ENCODE assay signal across 8 cellular contexts in the genomic region with DNA sequence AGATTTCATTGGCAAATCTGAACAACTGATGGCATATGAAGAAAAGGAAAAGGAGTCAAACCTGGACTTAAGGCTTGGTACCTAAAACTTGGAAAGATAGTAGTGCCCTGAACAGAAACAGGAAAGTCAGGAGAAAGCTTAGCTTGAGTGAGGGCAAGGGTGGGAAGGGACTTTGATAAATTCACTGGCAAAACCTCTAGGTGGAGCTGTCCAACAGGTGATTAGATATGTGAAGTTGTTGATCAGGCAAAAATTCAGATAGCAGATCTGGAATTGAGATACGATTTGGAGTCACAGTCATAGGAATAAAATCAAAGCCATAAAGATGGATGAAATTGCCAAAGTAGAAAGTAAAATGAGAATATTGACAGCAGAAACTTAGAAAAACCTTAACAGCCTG. TPM values are rescaled to one million over a fixed set of nuclear protein-coding genes. Genes with fewer than 3 reads are reported as not detected.
DNase-seq lines count a peak whose midpoint lies in the region; ATAC-seq and TF ChIP-seq lines count a peak whose summit lies in the region.

No MANE protein-coding gene starts in this region.

- H3K4me3 Mint-ChIP-seq in activated T-cell treated with anti-CD3 and anti-CD28 coated beads, Interleukin-2, amount 50 U/mL, for 72 hours = no peak overlapping the region

- TF ChIP-seq POLR2A in spleen (IDR thresholded peaks at IDR 0.05) = no peak

- WGBS in spleen, 5 donors = 9 to 30% (median 12%) methylated on average over 1 of the region's 1 CpG

- ATAC-seq in activated T-cell treated with anti-CD3 and anti-CD28 coated beads, Interleukin-2, amount 50 U/mL, for 72 hours (replicated peaks in 1 of 2) = peak; percentile 62 to 64
- ATAC-seq in left cardiac atrium (peak; percentile 49 to 71), HG03025 (IDR thresholded peaks at IDR 0.05; ENCODE audit: low FRiP score, unreplicated experiment) (no peak)

- H3K27ac Mint-ChIP-seq in activated T-cell treated with anti-CD3 and anti-CD28 coated beads, Interleukin-2, amount 50 U/mL, for 72 hours = no peak overlapping the region

- peak; percentile 78 for TF ChIP-seq CTCF in 22Rv1 (IDR thresholded peaks at IDR 0.05)
- TF ChIP-seq CTCF in spleen (IDR thresholded peaks at IDR 0.05 in 8 of 11, conservative IDR thresholded peaks at IDR 0.05 in 3 of 11) = peak; percentile 58 to 87 (median 79)

- H3K27ac ChIP-seq in 22Rv1 (no peak overlapping the region), spleen (no peak overlapping the region)

- peaks cover 0 to 4% of the 10 kb centered on the region in 2 donors for H3K36me3 Mint-ChIP-seq in activated T-cell treated with anti-CD3 and anti-CD28 coated beads, Interleukin-2, amount 50 U/mL, for 72 hours (ENCODE audit: insufficient read depth in 2 of 2)

- H3K36me3 ChIP-seq in spleen = no peaks in the 10 kb centered on the region

- no peaks in the 10 kb centered on the region for H3K4me1 Mint-ChIP-seq in activated T-cell treated with anti-CD3 and anti-CD28 coated beads, Interleukin-2, amount 50 U/mL, for 72 hours (ENCODE audit: low read depth)

- H3K4me1 ChIP-seq in spleen = peaks cover 0 to 5% (median 0%) of the 10 kb centered on the region in 6 donors

- peaks cover 0 to 2% of the 10 kb centered on the region in 2 donors for H3K9me3 Mint-ChIP-seq in activated T-cell treated with anti-CD3 and anti-CD28 coated beads, Interleukin-2, amount 50 U/mL, for 72 hours

- H3K27me3 Mint-ChIP-seq in activated T-cell treated with anti-CD3 and anti-CD28 coated beads, Interleukin-2, amount 50 U/mL, for 72 hours (ENCODE audit: low read depth) = peaks cover 42% of the 10 kb centered on the region

- H3K4me3 ChIP-seq in spleen = no peak overlapping the region

- peak; percentile 71 for DNase-seq in DMS53 (lab: John Stamatoyannopoulos, UW)
- peak; percentile 47 for DNase-seq in HCEC 1CT
- peak; percentile 39 for DNase-seq in NCI-H2171 (lab: John Stamatoyannopoulos, UW)
- peak; percentile 43 to 53 for DNase-seq in activated T-cell treated with anti-CD3 and anti-CD28 coated beads, Interleukin-2, amount 50 U/mL, for 72 hours
- no peak for DNase-seq in left cardiac atrium
- no peak for DNase-seq in spleen

- H3K9me3 ChIP-seq in spleen = no peaks in the 10 kb centered on the region

- intact Hi-C loops in left cardiac atrium (cut with DNase I) (loop anchor here (2.0 to 5.0 kb wide), 2 partner anchors 98 kb away; no protein-coding TSS in a partner anchor), spleen (cut with DNase I; ENCODE audit: low total_unique reads) (loop anchor here (10.0 kb wide), 1 partner anchor 96 kb away; no protein-coding TSS in a partner anchor)

- H3K27me3 ChIP-seq in spleen (replicated peaks in 1 of 7) = peaks cover 0 to 10% (median 0%) of the 10 kb centered on the region in 7 donors

RNA-seq across cellular contexts. Expression of a gene that starts 16.1 kb away (rescaled TPM):
- 10 to 100 TPM; 55.3 to 68.0 TPM for total RNA-seq in activated T-cell treated with anti-CD3 and anti-CD28 coated beads, Interleukin-2, amount 50 U/mL, for 72 hours
- total RNA-seq in left cardiac atrium (10 to 100 TPM; 37.1 to 39.1 TPM), spleen (10 to 100 TPM; 44.8 to 76.2 (median 56.8) TPM)
- polyA plus RNA-seq in spleen = 1 to 10 TPM; 5.1 to 5.7 (median 5.2) TPM

RNA-seq across cellular contexts. Expression of a gene that starts 44.3 kb away (rescaled TPM):
- not detected for total RNA-seq in activated T-cell treated with anti-CD3 and anti-CD28 coated beads, Interleukin-2, amount 50 U/mL, for 72 hours
- total RNA-seq in left cardiac atrium = 1 to 10 TPM; 1.2 to 5.6 TPM
- not detected for total RNA-seq in spleen
- not detected for polyA plus RNA-seq in spleen

Comparison
In these comparisons a context has a peak if more than half of its experiments do, and no peak if none do; other contexts are left out.
1. DNase-seq: peak in DMS53 (single experiment), HCEC 1CT (single experiment), NCI-H2171 (single experiment) and activated T-cell treated with anti-CD3 and anti-CD28 coated beads, Interleukin-2, amount 50 U/mL, for 72 hours (2 of 2); none in left cardiac atrium (single experiment) and spleen (single experiment).